ENCODE assay signal across 22 cellular contexts in genomic region chr11:73566977-73567755, GRCh38. TPM values are rescaled to one million over a fixed set of nuclear protein-coding genes. Genes with fewer than 3 reads are reported as not detected.
DNase-seq lines count a peak whose midpoint lies in the region; ATAC-seq and TF ChIP-seq lines count a peak whose summit lies in the region.
"Had no signal": no experiment of that assay in that cellular context is flagged by ENCODE, and none has a peak within 500 bp of the region (broad histone marks: within the 10 kb centered on the region; RNA-seq: fewer than 3 reads in every experiment).

No MANE protein-coding gene starts in this region.

- no peaks in the 10 kb centered on the region for H3K9me3 ChIP-seq in SK-N-MC (ENCODE audit: low read depth, low read length)
- no peaks in the 10 kb centered on the region for H3K9me3 ChIP-seq in heart left ventricle
- no peaks in the 10 kb centered on the region for H3K9me3 ChIP-seq in gastrocnemius medialis
- H3K9me3 ChIP-seq: lower lobe of right lung, neutrophil, Peyer's patch, SK-N-SH, thoracic aorta had no signal

- 28 to 39% (median 35%) methylated on average over 8 of the region's 8 CpGs for WGBS in heart left ventricle, 4 donors

- TF ChIP-seq POLR2A in heart left ventricle (IDR thresholded peaks at IDR 0.05) (no peak), gastrocnemius medialis (IDR thresholded peaks at IDR 0.05) (no peak)

- ATAC-seq in Right ventricle myocardium inferior, result peak; percentile 31
- peak in 3 of 4 donors; percentile 13 to 59 (median 47) for ATAC-seq in heart left ventricle
- peak; percentile 73 to 88 for ATAC-seq in gastrocnemius medialis
- ATAC-seq in GM21423 (IDR thresholded peaks at IDR 0.05; ENCODE audit: unreplicated experiment), result no peak
- ATAC-seq: lower lobe of right lung had no signal

- in situ Hi-C loops in gastrocnemius medialis (cut with MboI; ENCODE audit: low sequenced_read_pairs in 4 of 4), result no loop called here

- H3K36me3 ChIP-seq in SK-N-MC (ENCODE audit: insufficient read depth, low read length) (peaks cover 5% of the 10 kb centered on the region; the same call in 1 of the 2 replicates), heart left ventricle (peaks cover 0 to 13% (median 0%) of the 10 kb centered on the region in 9 donors), gastrocnemius medialis (no peaks in the 10 kb centered on the region)
- H3K36me3 ChIP-seq: lower lobe of right lung, thoracic aorta had no signal

- H3K4me1 ChIP-seq in heart left ventricle (peaks cover 0 to 33% (median 17%) of the 10 kb centered on the region in 12 donors), gastrocnemius medialis (peaks cover 34 to 35% of the 10 kb centered on the region in 2 donors)
- H3K4me1 ChIP-seq: lower lobe of right lung, Peyer's patch had no signal

- H3K27ac ChIP-seq in SK-N-MC, result 0 out of 2 replicates have a peak overlapping the region, but pooled peaks have one; percentile 3
- H3K27ac ChIP-seq in heart left ventricle, result peak overlapping the region in 1 of 12 donors; percentile 33
- peak overlapping the region; percentile 39 to 72 (median 64) for H3K27ac ChIP-seq in gastrocnemius medialis
- H3K27ac ChIP-seq: lower lobe of right lung, neutrophil, Peyer's patch, thoracic aorta had no signal

- intact Hi-C loops in Right ventricle myocardium inferior (cut with DNase I) (no loop called here), cardiac septum (cut with DNase I) (no loop called here), heart left ventricle (cut with DNase I) (no loop called here), gastrocnemius medialis (cut with DNase I; ENCODE audit: low total_unique reads) (no loop called here)

- no peak overlapping the region for H3K9ac ChIP-seq in SK-N-MC (ENCODE audit: insufficient read length)
- H3K9ac ChIP-seq: SK-N-SH had no signal

- no peak for TF ChIP-seq CTCF in heart left ventricle (IDR thresholded peaks at IDR 0.05)
- TF ChIP-seq CTCF in gastrocnemius medialis (IDR thresholded peaks at IDR 0.05 in 4 of 5, conservative IDR thresholded peaks at IDR 0.05 in 1 of 5), result no peak

- H3K4me3 ChIP-seq in SK-N-MC (no peak overlapping the region), heart left ventricle (no peak overlapping the region), gastrocnemius medialis (peak overlapping the region in 1 of 4 donors; percentile 2)
- H3K4me3 ChIP-seq: lower lobe of right lung, Peyer's patch, thoracic aorta had no signal

- H3K27me3 ChIP-seq in heart left ventricle (no peaks in the 10 kb centered on the region), gastrocnemius medialis (no peaks in the 10 kb centered on the region)
- H3K27me3 ChIP-seq: neutrophil, Peyer's patch had no signal

- peak; percentile 39 for DNase-seq in Right ventricle myocardium inferior (ENCODE audit: missing footprints)
- no peak for DNase-seq in cardiac septum (ENCODE audit: low spot score)
- DNase-seq in SK-N-MC (ENCODE audit: low read depth, low spot score), result no peak
- peak in 1 of 5 donors; percentile 31 for DNase-seq in heart left ventricle
- peak; percentile 29 to 62 for DNase-seq in gastrocnemius medialis
- DNase-seq in activated CD4-positive, CD25-positive, alpha-beta regulatory T cell (lab: John Stamatoyannopoulos, UW), result no peak
- no peak for DNase-seq in NCI-H510A (lab: John Stamatoyannopoulos, UW)
- DNase-seq: activated B cell treated with CpG ODN at 0.5 μM for 24 hours; activated CD4-positive, alpha-beta memory T cell treated with anti-CD3 and anti-CD28 coated beads, Interleukin-2, amount 10 ng/mL, durations not matched to agents 7 days and 5 days; activated gamma-delta T cell; activated T-cell treated with anti-CD3 and anti-CD28 coated beads for 4 hours; H7; lower lobe of right lung; NCI-H226; NK-92 treated with Interleukin-12 subunit alpha and Interleukin-12 subunit beta, amount 100 ng/mL, for 24 hours; Peyer's patch; SK-N-SH; stimulated activated CD4-positive, alpha-beta T cell treated with anti-CD3 and anti-CD28 coated beads, Interleukin-4, amount 100 ng/mL, for 24 hours; stimulated activated naive CD4-positive, alpha-beta T cell treated with Interleukin-2 at 50 U/mL for 16 hours had no signal

RNA-seq across cellular contexts. Expression of gene FAM168A, which starts 30.7 kb away (rescaled TPM):
- 26.2 TPM for total RNA-seq in Right ventricle myocardium inferior
- 29.5 TPM for total RNA-seq in cardiac septum
- total RNA-seq in heart left ventricle, result 10 to 100 TPM; 21.1 to 39.1 (median 31.2) TPM
- 10 to 100 TPM in 1 of 2 donors, 1 to 10 TPM in 1; 9.0 to 20.1 TPM for polyA plus RNA-seq in heart left ventricle
- 10 to 100 TPM; 15.9 to 29.3 (median 21.4) TPM for total RNA-seq in gastrocnemius medialis

Comparison
In these comparisons a context has a peak if more than half of its experiments do, and no peak if none do; other contexts are left out.
1. DNase-seq: peak in Right ventricle myocardium inferior (single experiment) and gastrocnemius medialis (2 of 2); none in cardiac septum (single experiment), SK-N-MC (single experiment), activated CD4-positive, CD25-positive, alpha-beta regulatory T cell (0 of 4) and NCI-H510A (single experiment).